ENCODE assay signal across 1 cellular context in genomic region chr16:71885261-71885650, GRCh38.
TF ChIP-seq lines count a peak whose summit lies in the region.

No MANE protein-coding gene starts in this region.

TF ChIP-seq in H1, 55 proteins besides CTCF, POLR2A, EP300 and RAD21:
- TF ChIP-seq CHD1 (IDR thresholded peaks at IDR 0.05; ENCODE audit: low read depth, low read length) (no peak), CEBPB (IDR thresholded peaks at IDR 0.05; ENCODE audit: low read depth, low read length) (peak; percentile 47; the same call in 1 of the 2 replicates), ASH2L (IDR thresholded peaks at IDR 0.05; ENCODE audit: low read length) (no peak), YY1 (IDR thresholded peaks at IDR 0.05; ENCODE audit: low read depth, low read length) (no peak), ATF2 (IDR thresholded peaks at IDR 0.05; ENCODE audit: low read length) (no peak)
